Comparison of ENCODE assay signal across 24 cellular contexts in genomic region chr10:111473361-111473760, GRCh38.
"Had no signal": no experiment of that assay in that cellular context is flagged by ENCODE, and none has a peak within 500 bp of the region (broad histone marks: within the 10 kb centered on the region; RNA-seq: fewer than 3 reads in every experiment).

No MANE protein-coding gene starts in this region.

- H3K4me3 ChIP-seq: gastrocnemius medialis, heart right ventricle, left lung, lower lobe of right lung, neural progenitor cell, pancreas, smooth muscle cell, thoracic aorta, transverse colon had no signal

- DNase-seq: effector memory CD8-positive, alpha-beta T cell; erythroblast; gastrocnemius medialis; heart right ventricle; islet precursor cell; left lung; lower lobe of right lung; mesenchymal stem cell; midbrain; nucleus accumbens; pancreas; right cardiac atrium; stimulated activated CD4-positive, alpha-beta T cell treated with anti-CD3 and anti-CD28 coated beads, Interleukin-2, amount 100 ng/mL, for 48 hours; stimulated activated CD8-positive, alpha-beta memory T cell treated with anti-CD3 and anti-CD28 coated beads, Interleukin-4, amount 100 ng/mL, for 48 hours; stimulated activated naive B cell treated with anti-CD40 and anti-IgM and Interleukin-4, amounts not matched to agents 10 μg/mL and 1 μg/mL and 100 μg/mL, for 72 hours; stimulated activated naive CD8-positive, alpha-beta T cell treated with anti-CD3 and anti-CD28 coated beads, Interleukin-15, amount 100 ng/mL, for 72 hours; substantia nigra; transverse colon had no signal

- H3K27me3 Mint-ChIP-seq: dendritic cell treated with granulocyte-macrophage colony-stimulating factor and Interleukin-4, amounts not matched to agents 40 ng/mL and 50 ng/mL, for 4 days; progenitor cell of endocrine pancreas; stimulated activated naive CD8-positive, alpha-beta T cell treated with anti-CD3 and anti-CD28 coated beads, Interleukin-15, amount 100 ng/mL, for 72 hours had no signal

- H3K36me3 ChIP-seq: gastrocnemius medialis, heart right ventricle, left lung, lower lobe of right lung, neural progenitor cell, pancreas, thoracic aorta, transverse colon had no signal

- H3K4me3 Mint-ChIP-seq: dendritic cell treated with granulocyte-macrophage colony-stimulating factor and Interleukin-4, amounts not matched to agents 40 ng/mL and 50 ng/mL, for 4 days; effector memory CD8-positive, alpha-beta T cell; natural killer cell treated with Interleukin-12 subunit alpha and Interleukin-12 subunit beta and Interleukin-15 and Interleukin-18, amount 100 ng/mL, for 72 hours; neural progenitor cell; stimulated activated naive B cell treated with anti-CD40 and anti-IgM and Interleukin-4, amounts not matched to agents 10 μg/mL and 1 μg/mL and 100 μg/mL, for 72 hours; stimulated activated naive CD8-positive, alpha-beta T cell treated with anti-CD3 and anti-CD28 coated beads, Interleukin-15, amount 100 ng/mL, for 72 hours had no signal

- H3K9me3 ChIP-seq: gastrocnemius medialis, heart right ventricle, left lung, lower lobe of right lung, pancreas, thoracic aorta, transverse colon had no signal

- H3K4me1 ChIP-seq: gastrocnemius medialis, heart right ventricle, left lung, lower lobe of right lung, pancreas, transverse colon had no signal

- H3K9me3 Mint-ChIP-seq: dendritic cell treated with granulocyte-macrophage colony-stimulating factor and Interleukin-4, amounts not matched to agents 40 ng/mL and 50 ng/mL, for 4 days; effector memory CD8-positive, alpha-beta T cell; natural killer cell treated with Interleukin-12 subunit alpha and Interleukin-12 subunit beta and Interleukin-15 and Interleukin-18, amount 100 ng/mL, for 72 hours; neural progenitor cell; stimulated activated naive B cell treated with anti-CD40 and anti-IgM and Interleukin-4, amounts not matched to agents 10 μg/mL and 1 μg/mL and 100 μg/mL, for 72 hours; stimulated activated naive CD8-positive, alpha-beta T cell treated with anti-CD3 and anti-CD28 coated beads, Interleukin-15, amount 100 ng/mL, for 72 hours had no signal

- H3K4me1 Mint-ChIP-seq: neural progenitor cell; stimulated activated naive B cell treated with anti-CD40 and anti-IgM and Interleukin-4, amounts not matched to agents 10 μg/mL and 1 μg/mL and 100 μg/mL, for 72 hours; stimulated activated naive CD8-positive, alpha-beta T cell treated with anti-CD3 and anti-CD28 coated beads, Interleukin-15, amount 100 ng/mL, for 72 hours had no signal

- H3K36me3 Mint-ChIP-seq: natural killer cell treated with Interleukin-12 subunit alpha and Interleukin-12 subunit beta and Interleukin-15 and Interleukin-18, amount 100 ng/mL, for 72 hours; neural progenitor cell; stimulated activated naive B cell treated with anti-CD40 and anti-IgM and Interleukin-4, amounts not matched to agents 10 μg/mL and 1 μg/mL and 100 μg/mL, for 72 hours had no signal

- ATAC-seq: effector memory CD8-positive, alpha-beta T cell; gastrocnemius medialis; heart right ventricle; left lung; lower lobe of right lung; pancreas; stimulated activated naive B cell treated with anti-CD40 and anti-IgM and Interleukin-4, amounts not matched to agents 10 μg/mL and 1 μg/mL and 100 μg/mL, for 72 hours; stimulated activated naive CD8-positive, alpha-beta T cell treated with anti-CD3 and anti-CD28 coated beads, Interleukin-15, amount 100 ng/mL, for 72 hours had no signal

- H3K9ac ChIP-seq: neural progenitor cell had no signal

- H3K27me3 ChIP-seq: gastrocnemius medialis, left lung, neural progenitor cell, pancreas, transverse colon had no signal

- H3K4me2 ChIP-seq: neural progenitor cell, smooth muscle cell had no signal

- H3K27ac Mint-ChIP-seq: dendritic cell treated with granulocyte-macrophage colony-stimulating factor and Interleukin-4, amounts not matched to agents 40 ng/mL and 50 ng/mL, for 4 days; effector memory CD8-positive, alpha-beta T cell; natural killer cell treated with Interleukin-12 subunit alpha and Interleukin-12 subunit beta and Interleukin-15 and Interleukin-18, amount 100 ng/mL, for 72 hours; neural progenitor cell; progenitor cell of endocrine pancreas; stimulated activated naive B cell treated with anti-CD40 and anti-IgM and Interleukin-4, amounts not matched to agents 10 μg/mL and 1 μg/mL and 100 μg/mL, for 72 hours; stimulated activated naive CD8-positive, alpha-beta T cell treated with anti-CD3 and anti-CD28 coated beads, Interleukin-15, amount 100 ng/mL, for 72 hours had no signal

- H3K27ac ChIP-seq: gastrocnemius medialis, heart right ventricle, left lung, lower lobe of right lung, neural progenitor cell, pancreas, thoracic aorta, transverse colon had no signal
